In the genomic region with DNA sequence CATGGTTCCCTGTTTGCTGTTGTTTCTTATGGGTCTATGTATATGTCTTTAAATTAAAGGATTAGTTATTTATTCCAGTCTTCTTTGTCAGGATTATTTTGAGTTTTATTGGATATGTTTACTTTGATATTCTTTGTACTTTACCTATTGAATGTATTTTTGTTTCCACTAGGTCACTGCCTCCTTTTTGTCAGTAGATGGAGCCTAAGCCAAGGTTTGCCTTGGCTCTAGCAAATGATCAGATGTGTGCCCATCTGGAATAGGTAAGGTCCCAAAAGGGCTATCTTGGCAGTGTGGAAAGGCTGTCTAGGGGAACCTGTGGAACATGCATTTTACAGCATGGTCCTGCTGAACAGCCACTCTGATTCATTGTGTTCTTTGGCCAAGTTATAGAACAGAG, we compare ENCODE assay signal across 1 cellular context.
TF ChIP-seq lines count a peak whose summit lies in the region.

No MANE protein-coding gene starts in this region.

TF ChIP-seq in HepG2, 621 proteins besides CTCF, POLR2A, EP300 and RAD21:
- TF ChIP-seq NR2F6 (IDR thresholded peaks at IDR 0.05): no peak
- no peak for TF ChIP-seq NR2F6 (CRISPR knock-in tag; IDR thresholded peaks at IDR 0.05)
- no peak for TF ChIP-seq ZFYVE20 (CRISPR knock-in tag; IDR thresholded peaks at IDR 0.05; ENCODE audit: borderline replicate concordance, low read depth)
- TF ChIP-seq ZFP36L2 (CRISPR knock-in tag; IDR thresholded peaks at IDR 0.05): no peak
- TF ChIP-seq STAG1 (CRISPR knock-in tag; IDR thresholded peaks at IDR 0.05): peak; percentile 33; the same call in 1 of the 2 replicates
